ENCODE assay signal across 22 cellular contexts in the genomic region with DNA sequence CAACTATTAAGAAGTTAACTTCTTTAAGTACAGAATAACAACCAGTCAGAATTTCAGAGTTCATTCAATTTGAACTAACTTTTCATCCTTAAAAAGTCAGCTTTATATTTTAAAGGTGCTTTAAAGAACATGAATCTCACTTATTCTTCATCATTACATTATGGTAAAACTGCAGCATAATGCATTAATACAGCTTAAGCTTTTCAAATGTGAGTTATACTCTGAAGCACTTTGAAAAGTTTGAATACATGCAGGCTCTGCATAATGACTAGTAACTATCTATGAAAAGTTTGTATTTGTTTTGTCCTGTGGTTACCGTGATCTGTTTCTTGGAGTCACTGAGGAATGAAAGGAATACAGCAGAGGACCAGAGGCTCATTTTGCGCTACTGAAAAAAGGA. TPM values are rescaled to one million over a fixed set of nuclear protein-coding genes. Genes with fewer than 3 reads are reported as not detected.
DNase-seq lines count a peak whose midpoint lies in the region; ATAC-seq and TF ChIP-seq lines count a peak whose summit lies in the region.
"Had no signal": no experiment of that assay in that cellular context is flagged by ENCODE, and none has a peak within 500 bp of the region (broad histone marks: within the 10 kb centered on the region; RNA-seq: fewer than 3 reads in every experiment).

No MANE protein-coding gene starts in this region.

- intact Hi-C loops in heart right ventricle (cut with DNase I) (loop anchor here in 1 of 10 donors (10.0 kb wide), 1 partner anchor 79 kb away; no protein-coding TSS in a partner anchor), upper lobe of right lung (cut with DNase I) (no loop called here)

- H3K4me1 ChIP-seq in heart right ventricle, result peaks cover 0 to 50% (median 19%) of the 10 kb centered on the region in 9 donors
- peaks cover 0 to 10% of the 10 kb centered on the region in 2 donors for H3K4me1 ChIP-seq in right atrium auricular region
- H3K4me1 ChIP-seq in upper lobe of right lung, result peaks cover 9% of the 10 kb centered on the region

- ATAC-seq in heart right ventricle, result no peak
- no peak for ATAC-seq in upper lobe of right lung
- ATAC-seq: activated naive CD8-positive, alpha-beta T cell treated with anti-CD3 and anti-CD28 coated beads, Interleukin-2, amount 50 U/mL, for 24 hours; body of pancreas; GM12878; HCT116; stimulated activated memory B cell treated with anti-CD40 and anti-IgM and Interleukin-4, amounts not matched to agents 10 μg/mL and 1 μg/mL and 100 μg/mL, for 72 hours; WTC11 had no signal

- H3K36me3 ChIP-seq in heart right ventricle (no peaks in the 10 kb centered on the region), right atrium auricular region (no peaks in the 10 kb centered on the region), upper lobe of right lung (no peaks in the 10 kb centered on the region)
- H3K36me3 ChIP-seq: ovary, tibial nerve had no signal

- H3K4me3 ChIP-seq in heart right ventricle, result peak overlapping the region in 8 of 10 donors; percentile 10 to 77 (median 66)
- peak overlapping the region in 1 of 2 donors; percentile 54 for H3K4me3 ChIP-seq in right atrium auricular region
- peak overlapping the region; percentile 59 for H3K4me3 ChIP-seq in upper lobe of right lung
- H3K4me3 ChIP-seq: GM12878, ovary had no signal

- H3K9me3 ChIP-seq in heart right ventricle (no peaks in the 10 kb centered on the region), right atrium auricular region (no peaks in the 10 kb centered on the region), upper lobe of right lung (no peaks in the 10 kb centered on the region)
- H3K9me3 ChIP-seq: body of pancreas, tibial nerve had no signal

- no peak for DNase-seq in heart right ventricle
- no peak for DNase-seq in right atrium auricular region (ENCODE audit: low spot score)
- DNase-seq in left kidney (ENCODE audit: low read depth, low spot score), result peak; percentile 26
- peak; percentile 74 for DNase-seq in pons (ENCODE audit: low spot score)
- no peak for DNase-seq in upper lobe of right lung
- DNase-seq in cerebellar cortex (ENCODE audit: low spot score), result no peak
- DNase-seq in NCI-H524 treated with DMSO at 0.1 percent for 48 hours (lab: John Stamatoyannopoulos, UW), result no peak
- no peak for DNase-seq in GM03348 (ENCODE audit: low spot score)
- DNase-seq: activated CD4-positive, alpha-beta T cell treated with anti-CD3 and anti-CD28 coated beads, Interleukin-2, amount 50 U/mL, for 4 hours; activated effector memory CD4-positive, alpha-beta T cell treated with anti-CD3 and anti-CD28 coated beads, Interleukin-2, amount 50 U/mL, for 16 hours; activated naive CD8-positive, alpha-beta T cell treated with anti-CD3 and anti-CD28 coated beads, Interleukin-2, amount 50 U/mL, for 24 hours; endodermal cell; KG1; NCI-H2171 treated with DMSO at 0.1 percent for 48 hours; ovary; stimulated activated CD4-positive, alpha-beta T cell treated with anti-CD3 and anti-CD28 coated beads, Interleukin-1b, Interleukin-23, amount 100 ng/mL, for 48 hours had no signal

- TF ChIP-seq CTCF in heart right ventricle (IDR thresholded peaks at IDR 0.05) (no peak), right atrium auricular region (IDR thresholded peaks at IDR 0.05) (no peak), upper lobe of right lung (IDR thresholded peaks at IDR 0.05) (no peak)

- 18 to 21% methylated on average over 2 of the region's 2 CpGs for WGBS in heart right ventricle, 2 donors

- H3K27me3 ChIP-seq in heart right ventricle, result peaks cover 0 to 56% (median 26%) of the 10 kb centered on the region in 7 donors
- H3K27me3 ChIP-seq in right atrium auricular region, result peaks cover 0 to 4% of the 10 kb centered on the region in 2 donors
- peaks cover 44% of the 10 kb centered on the region for H3K27me3 ChIP-seq in upper lobe of right lung
- H3K27me3 ChIP-seq: ovary had no signal

- H3K27ac ChIP-seq in heart right ventricle (peak overlapping the region in 3 of 10 donors; percentile 4 to 87 (median 83)), right atrium auricular region (no peak overlapping the region), upper lobe of right lung (no peak overlapping the region)
- H3K27ac ChIP-seq: ovary had no signal

RNA-seq across cellular contexts. Expression of gene PCDH17, which starts 4.0 kb away (rescaled TPM):
- total RNA-seq in heart right ventricle, result 10 to 100 TPM in 1 of 10 donors, 1 to 10 TPM in 9; 2.3 to 14.3 (median 3.6) TPM
- polyA plus RNA-seq in heart right ventricle, result 1 to 10 TPM in 1 of 2 donors, under 1 TPM in 1; 0.88 to 1.3 TPM
- 1 to 10 TPM; 3.6 to 7.4 TPM for total RNA-seq in right atrium auricular region
- total RNA-seq in upper lobe of right lung, result 65.4 TPM

Comparison
In these comparisons a context has a peak if more than half of its experiments do, and no peak if none do; other contexts are left out.
1. DNase-seq: peak in left kidney (single experiment) and pons (single experiment); none in heart right ventricle (0 of 2), right atrium auricular region (single experiment), upper lobe of right lung (single experiment), cerebellar cortex (single experiment), NCI-H524 treated with DMSO at 0.1 percent for 48 hours (single experiment) and GM03348 (single experiment).